Comparison of ENCODE assay signal across 1 cellular context in genomic region chr10:17067549-17068264, GRCh38.
TF ChIP-seq lines count a peak whose summit lies in the region.

No MANE protein-coding gene starts in this region.

TF ChIP-seq in K562, 482 proteins besides CTCF, POLR2A, EP300 and RAD21 (continued from another document):
- TF ChIP-seq USF1 (CRISPR knock-in tag; IDR thresholded peaks at IDR 0.05), result no peak
